Comparison of ENCODE assay signal across 1 cellular context in the genomic region with DNA sequence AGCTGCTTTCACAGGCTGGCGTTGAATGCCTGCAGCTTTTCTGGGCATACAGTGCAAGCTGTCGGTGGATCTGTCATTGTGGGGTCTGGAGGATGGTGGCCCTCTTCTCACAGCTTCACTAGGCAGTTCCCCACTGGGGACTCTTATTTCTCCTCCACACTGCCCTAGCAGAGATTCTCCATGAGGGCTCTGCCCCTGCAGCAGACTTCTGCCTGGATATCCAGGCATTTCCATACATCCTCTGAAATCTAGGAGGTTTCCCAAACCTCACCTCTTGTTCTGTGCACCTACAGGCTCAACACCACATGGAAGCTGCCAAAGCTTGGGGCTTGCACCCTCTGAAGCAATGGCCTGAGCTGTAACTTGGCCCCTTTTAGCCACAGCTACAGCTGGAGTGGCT. TPM values are rescaled to one million over a fixed set of nuclear protein-coding genes. Genes with fewer than 3 reads are reported as not detected.
"Had no signal": no experiment of that assay in that cellular context is flagged by ENCODE, and none has a peak within 500 bp of the region (broad histone marks: within the 10 kb centered on the region; RNA-seq: fewer than 3 reads in every experiment).

No MANE protein-coding gene starts in this region.

RNA-seq across cellular contexts. Expression of a gene that starts 9.6 kb away (rescaled TPM):
- total RNA-seq: ascending aorta had no signal
